Comparison of ENCODE assay signal across 29 cellular contexts in genomic region chr2:237645261-237645660, GRCh38. TPM values are rescaled to one million over a fixed set of nuclear protein-coding genes. Genes with fewer than 3 reads are reported as not detected.
"Had no signal": no experiment of that assay in that cellular context is flagged by ENCODE, and none has a peak within 500 bp of the region (broad histone marks: within the 10 kb centered on the region; RNA-seq: fewer than 3 reads in every experiment).

No MANE protein-coding gene starts in this region.

- H3K27me3 Mint-ChIP-seq: activated CD8-positive, alpha-beta T cell treated with anti-CD3 and anti-CD28 coated beads for 36 hours; activated naive CD8-positive, alpha-beta T cell had no signal

- FAIRE-seq: astrocyte, bronchial epithelial cell had no signal

- H3K27me3 ChIP-seq: brain microvascular endothelial cell, dorsolateral prefrontal cortex, esophagus muscularis mucosa, foreskin keratinocyte, gastroesophageal sphincter had no signal

- H3K4me3 Mint-ChIP-seq: activated CD8-positive, alpha-beta T cell treated with anti-CD3 and anti-CD28 coated beads for 36 hours; activated naive CD8-positive, alpha-beta T cell; activated T-cell treated with anti-CD3 and anti-CD28 coated beads, Interleukin-2, amount 50 U/mL, for 4 hours; activated T-helper 17 cell treated with anti-CD3 and anti-CD28 coated beads, Interleukin-2, amount 50 U/mL, for 72 hours; central memory CD8-positive, alpha-beta T cell; dendritic cell treated with granulocyte-macrophage colony-stimulating factor and Interleukin-4, amounts not matched to agents 40 ng/mL and 50 ng/mL, for 4 days; T-helper 17 cell had no signal

- ATAC-seq: activated CD4-positive, CD25-positive, alpha-beta regulatory T cell treated with anti-CD3 and anti-CD28 coated beads, Interleukin-2, amount 50 U/mL, for 24 hours; activated CD8-positive, alpha-beta T cell treated with anti-CD3 and anti-CD28 coated beads for 36 hours; activated T-cell treated with anti-CD3 and anti-CD28 coated beads, Interleukin-2, amount 50 U/mL, for 4 hours; activated T-helper 17 cell treated with anti-CD3 and anti-CD28 coated beads, Interleukin-2, amount 50 U/mL, for 72 hours; foreskin keratinocyte; gastroesophageal sphincter; T-helper 17 cell had no signal

- H3K27ac ChIP-seq: brain microvascular endothelial cell, coronary artery, dorsolateral prefrontal cortex, esophagus muscularis mucosa, foreskin keratinocyte, gastroesophageal sphincter had no signal

- H3K4me1 Mint-ChIP-seq: central memory CD8-positive, alpha-beta T cell; T-helper 17 cell had no signal

- H3K27ac Mint-ChIP-seq: activated CD8-positive, alpha-beta T cell treated with anti-CD3 and anti-CD28 coated beads for 36 hours; activated naive CD8-positive, alpha-beta T cell; activated T-helper 17 cell treated with anti-CD3 and anti-CD28 coated beads, Interleukin-2, amount 50 U/mL, for 72 hours; dendritic cell treated with granulocyte-macrophage colony-stimulating factor and Interleukin-4, amounts not matched to agents 40 ng/mL and 50 ng/mL, for 4 days; T-helper 17 cell had no signal

- H3K36me3 ChIP-seq: brain microvascular endothelial cell had no signal

- H3K9me3 ChIP-seq: esophagus muscularis mucosa, gastroesophageal sphincter had no signal

- H3K9me3 Mint-ChIP-seq: activated CD8-positive, alpha-beta T cell treated with anti-CD3 and anti-CD28 coated beads for 36 hours; activated T-cell treated with anti-CD3 and anti-CD28 coated beads, Interleukin-2, amount 50 U/mL, for 4 hours; activated T-helper 17 cell treated with anti-CD3 and anti-CD28 coated beads, Interleukin-2, amount 50 U/mL, for 72 hours; central memory CD8-positive, alpha-beta T cell; dendritic cell treated with granulocyte-macrophage colony-stimulating factor and Interleukin-4, amounts not matched to agents 40 ng/mL and 50 ng/mL, for 4 days had no signal

- H3K4me3 ChIP-seq: coronary artery, dorsolateral prefrontal cortex, esophagus muscularis mucosa, gastroesophageal sphincter had no signal

- H3K4me1 ChIP-seq: foreskin keratinocyte had no signal

- DNase-seq: activated CD4-positive, alpha-beta T cell treated with anti-CD3 and anti-CD28 coated beads for 48 hours; activated CD4-positive, alpha-beta T cell treated with anti-CD3 and anti-CD28 coated beads, Interleukin-2, amount 50 U/mL, for 1 hour; activated CD4-positive, alpha-beta T cell treated with anti-CD3 and anti-CD28 coated beads, Interleukin-2, amount 50 U/mL, for 48 hours; activated CD8-positive, alpha-beta memory T cell treated with anti-CD3 and anti-CD28 coated beads for 24 hours; activated CD8-positive, alpha-beta T cell treated with anti-CD3 and anti-CD28 coated beads for 36 hours; activated effector memory CD4-positive, alpha-beta T cell treated with Interleukin-2 at 50 U/mL for 16 hours; activated gamma-delta T cell treated with Interleukin-2 at 50 U/mL for 16 hours; activated naive CD4-positive, alpha-beta T cell treated with anti-CD3 and anti-CD28 coated beads, Interleukin-2, amount 50 U/mL, for 16 hours; activated naive CD4-positive, alpha-beta T cell treated with Interleukin-2 at 50 U/mL for 16 hours; activated T-cell treated with anti-CD3 and anti-CD28 coated beads, Interleukin-2, amount 50 U/mL, for 4 hours; amniotic stem cell; anterior cingulate cortex; brain microvascular endothelial cell; dorsolateral prefrontal cortex; effector memory CD4-positive, alpha-beta T cell; erythroblast; foreskin keratinocyte; T-helper 1 cell; T-helper 17 cell had no signal

- H3K36me3 Mint-ChIP-seq: activated naive CD8-positive, alpha-beta T cell had no signal

RNA-seq across cellular contexts. Expression of gene RAB17, which starts 54.7 kb away (rescaled TPM):
- total RNA-seq: T-helper 17 cell had no signal
